29 cellular contexts compared by ENCODE assay signal in the genomic region with DNA sequence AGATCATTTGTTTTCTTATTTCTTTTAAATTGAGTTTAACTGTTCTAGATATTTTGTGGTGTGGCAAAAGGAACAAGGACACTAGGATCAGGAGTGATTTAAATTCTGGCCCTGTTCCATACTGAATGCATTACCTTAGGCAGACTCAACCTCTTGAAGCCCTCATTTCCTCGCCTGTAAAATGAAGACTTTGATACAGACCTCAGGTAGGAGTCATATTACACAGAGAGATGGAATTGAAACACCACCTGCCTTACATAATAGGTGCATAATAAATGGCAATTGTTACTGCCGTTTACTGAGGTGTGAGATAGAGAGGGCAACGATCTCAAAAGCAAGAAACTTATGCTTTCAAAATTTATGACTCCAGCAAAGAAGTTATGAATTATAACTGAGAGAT. TPM values are rescaled to one million over a fixed set of nuclear protein-coding genes. Genes with fewer than 3 reads are reported as not detected.
DNase-seq lines count a peak whose midpoint lies in the region; TF ChIP-seq lines count a peak whose summit lies in the region.
"Had no signal": no experiment of that assay in that cellular context is flagged by ENCODE, and none has a peak within 500 bp of the region (broad histone marks: within the 10 kb centered on the region; RNA-seq: fewer than 3 reads in every experiment).

No MANE protein-coding gene starts in this region.

- H3K4me2 ChIP-seq in OCI-LY7 (ENCODE audit: low read length), result no peak overlapping the region
- H3K4me2 ChIP-seq: A549, hepatocyte had no signal

- TF ChIP-seq EP300 in transverse colon (IDR thresholded peaks at IDR 0.05; ENCODE audit: low read depth), result no peak

- POLR2A ChIA-PET in OCI-LY7 (lab: Charles Lee), result interaction anchor here (1.0 to 1.6 kb wide), 2 partner anchors 59 kb away, joined by 6 to 7 read pairs; no protein-coding TSS in a partner anchor

- no peaks in the 10 kb centered on the region for H4K20me1 ChIP-seq in OCI-LY7 (ENCODE audit: insufficient read depth, low read length)

- H3K36me3 ChIP-seq in OCI-LY7 (ENCODE audit: insufficient read depth, low read length) (peaks cover 12% of the 10 kb centered on the region), transverse colon (no peaks in the 10 kb centered on the region)
- H3K36me3 ChIP-seq: cardiac muscle cell, esophagus muscularis mucosa, upper lobe of left lung had no signal

- no peaks in the 10 kb centered on the region for H3K9me2 ChIP-seq in OCI-LY7 (ENCODE audit: insufficient read depth, low read length)

- in situ Hi-C loops in transverse colon (cut with MboI; ENCODE audit: low pct_ligation_motif_present in 1 of 4, low pct_unique_long_range_greater_than_20kb in 1 of 4, low sequenced_read_pairs in 3 of 4), result no loop called here

- TF ChIP-seq CTCF in OCI-LY7 (conservative IDR thresholded peaks at IDR 0.05; ENCODE audit: low read length), result no peak
- TF ChIP-seq CTCF in transverse colon (IDR thresholded peaks at IDR 0.05), result no peak
- no peak for TF ChIP-seq CTCF in GM10266 (IDR thresholded peaks at IDR 0.05; ENCODE audit: control insufficient read depth, insufficient read depth, low read depth, missing control alignments)

- H3K27me3 ChIP-seq in transverse colon, result no peaks in the 10 kb centered on the region
- H3K27me3 ChIP-seq: cardiac muscle cell, esophagus muscularis mucosa, hepatocyte, upper lobe of left lung had no signal

- H2AFZ ChIP-seq in OCI-LY7 (ENCODE audit: low read length), result peak overlapping the region; percentile 6; the same call in 1 of the 2 replicates
- H2AFZ ChIP-seq: hepatocyte had no signal

- peak; percentile 70 for DNase-seq in DMS53 (lab: John Stamatoyannopoulos, UW)
- DNase-seq in NCI-H1436 treated with DMSO at 0.1 percent for 48 hours (lab: John Stamatoyannopoulos, UW), result peak; percentile 98
- peak; percentile 10 for DNase-seq in NCI-H2171 (lab: John Stamatoyannopoulos, UW)
- DNase-seq in OCI-LY7 (ENCODE audit: low spot score), result no peak
- DNase-seq in transverse colon, result no peak
- DNase-seq in activated effector memory CD4-positive, alpha-beta T cell treated with anti-CD3 and anti-CD28 coated beads, Interleukin-2, amount 50 U/mL, for 16 hours, result no peak
- no peak for DNase-seq in GM10266 (ENCODE audit: extremely low spot score)
- no peak for DNase-seq in RPMI8226
- DNase-seq: activated CD4-positive, alpha-beta T cell treated with anti-CD3 and anti-CD28 coated beads, Interleukin-2, amount 50 U/mL, for 48 hours; activated CD8-positive, alpha-beta memory T cell treated with anti-CD3 and anti-CD28 coated beads, Interleukin-2, amount 50 U/mL, for 4 hours; anterior cingulate cortex; CD8-positive, alpha-beta memory T cell; foreskin melanocyte; KBM-7; mesendoderm; MM.1S; naive B cell; NCI-H226; nucleus accumbens; stimulated activated CD4-positive, alpha-beta T cell treated with anti-CD3 and anti-CD28 coated beads, Interleukin-1b, Interleukin-23, amount 100 ng/mL, for 48 hours; upper lobe of left lung had no signal

- CTCF ChIA-PET in OCI-LY7 (lab: Charles Lee; ENCODE audit: unreplicated experiment), result no interaction called here

- H3K4me1 ChIP-seq in OCI-LY7 (ENCODE audit: insufficient read depth, low read length, poor library complexity, severe bottlenecking) (peaks cover 30% of the 10 kb centered on the region), transverse colon (peaks cover 0 to 8% (median 0%) of the 10 kb centered on the region in 4 donors)
- H3K4me1 ChIP-seq: A549, upper lobe of left lung had no signal

- no peaks in the 10 kb centered on the region for H3K79me2 ChIP-seq in OCI-LY7 (ENCODE audit: insufficient read depth, low read depth, low read length)
- H3K79me2 ChIP-seq: hepatocyte had no signal

- no peak overlapping the region for H3K27ac ChIP-seq in OCI-LY7 (ENCODE audit: low read depth, low read length, poor library complexity, severe bottlenecking)
- no peak overlapping the region for H3K27ac ChIP-seq in transverse colon
- H3K27ac ChIP-seq: A549, cardiac muscle cell, coronary artery, esophagus muscularis mucosa, hepatocyte, upper lobe of left lung had no signal

- WGBS in transverse colon (ENCODE audit: low coverage in 1 of 2), 2 donors, result 58 to 60% methylated on average over 3 of the region's 3 CpGs

- H3K4me3 ChIP-seq in OCI-LY7 (ENCODE audit: low read depth, low read length, poor library complexity, severe bottlenecking), result no peak overlapping the region
- no peak overlapping the region for H3K4me3 ChIP-seq in transverse colon
- H3K4me3 ChIP-seq: A549, cardiac muscle cell, coronary artery, esophagus muscularis mucosa, hepatocyte, upper lobe of left lung had no signal

- intact Hi-C loops in OCI-LY7 (cut with micrococcal nuclease; ENCODE audit: unreplicated experiment), result no loop called here
- intact Hi-C loops in transverse colon (cut with DNase I; ENCODE audit: low total_unique reads), result no loop called here

- BruUV-seq in OCI-LY7 (replicated peaks; lab: Mats Ljungman, UMichigan), result no TSS peak

- H3K9me3 ChIP-seq in OCI-LY7 (ENCODE audit: low read length) (peaks cover 17% of the 10 kb centered on the region; the same call in 1 of the 2 replicates), transverse colon (no peaks in the 10 kb centered on the region)
- H3K9me3 ChIP-seq: A549, esophagus muscularis mucosa, upper lobe of left lung had no signal

- no peak for TF ChIP-seq POLR2A in transverse colon (IDR thresholded peaks at IDR 0.05)

RNA-seq across cellular contexts. Expression of a gene that starts 28.2 kb away (rescaled TPM):
- total RNA-seq in OCI-LY7 (2014; rRNA removed; shearing (Covaris generic)), result 32.5 and 48.3 TPM in 2 replicates
- 62.2 and 86.6 TPM in 2 replicates for total RNA-seq in OCI-LY7 (2022)
- 10 to 100 TPM; 30.7 to 49.4 (median 41.1) TPM for total RNA-seq in transverse colon
- total RNA-seq: cardiac muscle cell; CD8-positive, alpha-beta memory T cell; Daoy; pulmonary artery endothelial cell; skeletal muscle tissue had no signal

Comparison
In these comparisons a context has a peak if more than half of its experiments do, and no peak if none do; other contexts are left out.
1. DNase-seq: peak in DMS53 (single experiment), NCI-H1436 treated with DMSO at 0.1 percent for 48 hours (single experiment) and NCI-H2171 (single experiment); none in OCI-LY7 (single experiment), transverse colon (single experiment), activated effector memory CD4-positive, alpha-beta T cell treated with anti-CD3 and anti-CD28 coated beads, Interleukin-2, amount 50 U/mL, for 16 hours (single experiment), GM10266 (single experiment) and RPMI8226 (single experiment).